In the genomic region with DNA sequence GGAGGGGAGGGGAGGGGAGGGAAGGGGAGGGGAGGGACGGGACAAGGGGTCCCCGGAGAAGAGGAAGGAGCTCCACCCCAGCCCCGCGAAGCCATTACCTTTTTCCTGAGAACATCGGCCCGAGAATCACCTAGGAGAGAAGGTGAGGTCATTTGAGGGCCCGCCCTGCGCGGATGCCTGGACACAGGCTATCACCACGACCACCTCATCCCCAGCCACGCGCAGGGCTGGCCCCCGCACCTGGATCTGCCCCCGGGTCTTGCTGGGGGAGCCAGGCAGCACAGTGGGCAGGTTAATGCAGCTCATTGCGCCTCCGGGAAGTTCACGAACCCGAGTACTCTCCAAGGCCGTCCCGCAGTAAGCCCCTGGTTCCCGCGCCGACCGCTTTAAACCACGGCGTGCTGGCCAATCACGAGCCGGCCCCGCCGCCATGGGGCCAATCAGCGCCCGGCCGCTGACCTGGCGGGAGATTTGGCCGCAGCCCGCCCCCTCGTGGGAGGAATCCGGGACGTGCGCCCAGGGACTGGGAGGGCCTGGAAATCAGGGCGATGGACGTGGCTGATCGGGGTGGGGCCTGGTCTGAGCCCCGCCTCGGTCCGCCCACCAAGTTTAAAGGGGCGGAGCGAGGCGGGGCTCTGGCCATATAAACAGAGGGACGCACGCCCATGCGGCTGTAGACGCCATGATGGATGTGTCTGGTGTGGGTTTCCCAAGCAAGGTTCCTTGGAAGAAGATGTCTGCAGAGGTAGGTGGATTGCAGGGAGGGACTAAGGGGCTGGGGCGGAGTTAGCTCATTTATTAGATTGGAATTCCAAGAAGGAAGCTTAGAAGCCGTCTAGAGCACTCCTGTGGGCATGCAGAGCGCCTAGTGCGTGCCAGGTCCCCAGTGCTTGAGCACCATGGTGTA, we compare ENCODE assay signal across 1 cellular context.
TF ChIP-seq lines count a peak whose summit lies in the region.

A gene with protein sequence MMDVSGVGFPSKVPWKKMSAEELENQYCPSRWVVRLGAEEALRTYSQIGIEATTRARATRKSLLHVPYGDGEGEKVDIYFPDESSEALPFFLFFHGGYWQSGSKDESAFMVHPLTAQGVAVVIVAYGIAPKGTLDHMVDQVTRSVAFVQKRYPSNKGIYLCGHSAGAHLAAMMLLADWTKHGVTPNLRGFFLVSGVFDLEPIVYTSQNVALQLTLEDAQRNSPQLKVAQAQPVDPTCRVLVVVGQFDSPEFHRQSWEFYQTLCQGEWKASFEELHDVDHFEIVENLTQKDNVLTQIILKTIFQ (plus strand): TSS at position 674 of the 907 bp plus-strand sequence. CDS start 9 bp downstream, at position 683.
A gene with protein sequence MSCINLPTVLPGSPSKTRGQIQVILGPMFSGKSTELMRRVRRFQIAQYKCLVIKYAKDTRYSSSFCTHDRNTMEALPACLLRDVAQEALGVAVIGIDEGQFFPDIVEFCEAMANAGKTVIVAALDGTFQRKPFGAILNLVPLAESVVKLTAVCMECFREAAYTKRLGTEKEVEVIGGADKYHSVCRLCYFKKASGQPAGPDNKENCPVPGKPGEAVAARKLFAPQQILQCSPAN (minus strand): TSS at position 364 of the 907 bp plus-strand sequence. CDS start 58 bp downstream, at position 306.

TF ChIP-seq in HepG2, 621 proteins besides CTCF, POLR2A, EP300 and RAD21 (continued from another document and continues in another):
- TF ChIP-seq ZNF547 (CRISPR knock-in tag; IDR thresholded peaks at IDR 0.05) (peak; percentile 85), HOXA7 (CRISPR knock-in tag; IDR thresholded peaks at IDR 0.05) (peak; percentile 99), ZNF234 (CRISPR knock-in tag; conservative IDR thresholded peaks at IDR 0.05) (no peak), SMARCC2 (IDR thresholded peaks at IDR 0.05) (no peak), PTBP1 (IDR thresholded peaks at IDR 0.05; ENCODE audit: low read depth, low read length, poor library complexity, severe bottlenecking) (peak; percentile 89), ZNF557 (CRISPR knock-in tag; IDR thresholded peaks at IDR 0.05) (peak; percentile 68; the same call in 1 of the 2 replicates), RFXANK (CRISPR knock-in tag; IDR thresholded peaks at IDR 0.05) (peak; percentile 85), ZSCAN30 (CRISPR knock-in tag; IDR thresholded peaks at IDR 0.05) (peak; percentile 85; the same call in 1 of the 2 replicates), HHEX (CRISPR knock-in tag; IDR thresholded peaks at IDR 0.05) (no peak), ZSCAN25 (CRISPR knock-in tag; IDR thresholded peaks at IDR 0.05) (peak; percentile 93), ZNF282 (IDR thresholded peaks at IDR 0.05; ENCODE audit: partially characterized antibody) (no peak), KMT2B (CRISPR knock-in tag; IDR thresholded peaks at IDR 0.05) (no peak), RELA (CRISPR knock-in tag; IDR thresholded peaks at IDR 0.05) (0 out of 2 replicates have a peak, but pooled peaks have one; percentile 50), HCFC1 (IDR thresholded peaks at IDR 0.05; ENCODE audit: low read depth, low read length) (peak; percentile 31; the same call in 1 of the 2 replicates), PCBP2 (optimal IDR thresholded peaks at IDR 0.05; ENCODE audit: low read depth, low read length, poor library complexity, severe bottlenecking) (peak; percentile 94), NCOA1 (CRISPR knock-in tag; IDR thresholded peaks at IDR 0.05) (peak; percentile 94), ZNF501 (CRISPR knock-in tag; IDR thresholded peaks at IDR 0.05) (peak; percentile 79; the same call in 1 of the 2 replicates), EED (CRISPR knock-in tag; IDR thresholded peaks at IDR 0.05) (no peak), CHD2 (IDR thresholded peaks at IDR 0.05; ENCODE audit: low read depth, low read length) (peak; percentile 51; the same call in 1 of the 2 replicates), RAD51 (IDR thresholded peaks at IDR 0.05; ENCODE audit: borderline replicate concordance) (no peak), ZNF772 (CRISPR knock-in tag; IDR thresholded peaks at IDR 0.05) (peak; percentile 93), RARG (CRISPR knock-in tag; IDR thresholded peaks at IDR 0.05; ENCODE audit: low read depth) (0 out of 2 replicates have a peak, but pooled peaks have one; percentile 53)
- TF ChIP-seq, protein P1, sequence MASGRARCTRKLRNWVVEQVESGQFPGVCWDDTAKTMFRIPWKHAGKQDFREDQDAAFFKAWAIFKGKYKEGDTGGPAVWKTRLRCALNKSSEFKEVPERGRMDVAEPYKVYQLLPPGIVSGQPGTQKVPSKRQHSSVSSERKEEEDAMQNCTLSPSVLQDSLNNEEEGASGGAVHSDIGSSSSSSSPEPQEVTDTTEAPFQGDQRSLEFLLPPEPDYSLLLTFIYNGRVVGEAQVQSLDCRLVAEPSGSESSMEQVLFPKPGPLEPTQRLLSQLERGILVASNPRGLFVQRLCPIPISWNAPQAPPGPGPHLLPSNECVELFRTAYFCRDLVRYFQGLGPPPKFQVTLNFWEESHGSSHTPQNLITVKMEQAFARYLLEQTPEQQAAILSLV (CRISPR knock-in tag; IDR thresholded peaks at IDR 0.05; ENCODE audit: borderline replicate concordance) = peak; percentile 64; the same call in 1 of the 2 replicates
- TF ChIP-seq, protein P2, sequence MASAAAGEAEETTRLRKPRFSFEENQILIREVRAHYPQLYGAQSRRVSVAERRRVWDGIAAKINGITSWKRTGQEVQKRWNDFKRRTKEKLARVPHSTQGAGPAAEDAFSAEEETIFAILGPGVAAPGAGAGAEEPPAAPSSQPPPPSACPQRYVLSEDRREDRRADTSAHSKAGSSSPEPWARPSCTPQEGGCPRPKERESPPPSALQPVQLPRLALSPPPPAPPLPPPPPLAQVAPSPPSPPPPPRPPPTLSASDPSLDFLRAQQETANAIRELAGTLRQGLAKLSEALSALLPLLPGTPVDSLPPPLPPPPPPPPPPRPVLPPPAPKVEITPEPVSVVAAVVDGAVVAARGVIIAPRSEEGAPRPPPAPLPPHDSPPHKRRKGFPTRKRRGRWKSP (CRISPR knock-in tag; IDR thresholded peaks at IDR 0.05) = peak; percentile 97
- TF ChIP-seq, protein P3, sequence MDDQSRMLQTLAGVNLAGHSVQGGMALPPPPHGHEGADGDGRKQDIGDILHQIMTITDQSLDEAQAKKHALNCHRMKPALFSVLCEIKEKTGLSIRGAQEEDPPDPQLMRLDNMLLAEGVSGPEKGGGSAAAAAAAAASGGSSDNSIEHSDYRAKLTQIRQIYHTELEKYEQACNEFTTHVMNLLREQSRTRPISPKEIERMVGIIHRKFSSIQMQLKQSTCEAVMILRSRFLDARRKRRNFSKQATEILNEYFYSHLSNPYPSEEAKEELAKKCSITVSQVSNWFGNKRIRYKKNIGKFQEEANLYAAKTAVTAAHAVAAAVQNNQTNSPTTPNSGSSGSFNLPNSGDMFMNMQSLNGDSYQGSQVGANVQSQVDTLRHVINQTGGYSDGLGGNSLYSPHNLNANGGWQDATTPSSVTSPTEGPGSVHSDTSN (CRISPR knock-in tag; IDR thresholded peaks at IDR 0.05; ENCODE audit: borderline replicate concordance) = no peak
- TF ChIP-seq, protein P4, sequence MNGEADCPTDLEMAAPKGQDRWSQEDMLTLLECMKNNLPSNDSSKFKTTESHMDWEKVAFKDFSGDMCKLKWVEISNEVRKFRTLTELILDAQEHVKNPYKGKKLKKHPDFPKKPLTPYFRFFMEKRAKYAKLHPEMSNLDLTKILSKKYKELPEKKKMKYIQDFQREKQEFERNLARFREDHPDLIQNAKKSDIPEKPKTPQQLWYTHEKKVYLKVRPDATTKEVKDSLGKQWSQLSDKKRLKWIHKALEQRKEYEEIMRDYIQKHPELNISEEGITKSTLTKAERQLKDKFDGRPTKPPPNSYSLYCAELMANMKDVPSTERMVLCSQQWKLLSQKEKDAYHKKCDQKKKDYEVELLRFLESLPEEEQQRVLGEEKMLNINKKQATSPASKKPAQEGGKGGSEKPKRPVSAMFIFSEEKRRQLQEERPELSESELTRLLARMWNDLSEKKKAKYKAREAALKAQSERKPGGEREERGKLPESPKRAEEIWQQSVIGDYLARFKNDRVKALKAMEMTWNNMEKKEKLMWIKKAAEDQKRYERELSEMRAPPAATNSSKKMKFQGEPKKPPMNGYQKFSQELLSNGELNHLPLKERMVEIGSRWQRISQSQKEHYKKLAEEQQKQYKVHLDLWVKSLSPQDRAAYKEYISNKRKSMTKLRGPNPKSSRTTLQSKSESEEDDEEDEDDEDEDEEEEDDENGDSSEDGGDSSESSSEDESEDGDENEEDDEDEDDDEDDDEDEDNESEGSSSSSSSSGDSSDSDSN (CRISPR knock-in tag; IDR thresholded peaks at IDR 0.05) = no peak
- TF ChIP-seq, protein P5, sequence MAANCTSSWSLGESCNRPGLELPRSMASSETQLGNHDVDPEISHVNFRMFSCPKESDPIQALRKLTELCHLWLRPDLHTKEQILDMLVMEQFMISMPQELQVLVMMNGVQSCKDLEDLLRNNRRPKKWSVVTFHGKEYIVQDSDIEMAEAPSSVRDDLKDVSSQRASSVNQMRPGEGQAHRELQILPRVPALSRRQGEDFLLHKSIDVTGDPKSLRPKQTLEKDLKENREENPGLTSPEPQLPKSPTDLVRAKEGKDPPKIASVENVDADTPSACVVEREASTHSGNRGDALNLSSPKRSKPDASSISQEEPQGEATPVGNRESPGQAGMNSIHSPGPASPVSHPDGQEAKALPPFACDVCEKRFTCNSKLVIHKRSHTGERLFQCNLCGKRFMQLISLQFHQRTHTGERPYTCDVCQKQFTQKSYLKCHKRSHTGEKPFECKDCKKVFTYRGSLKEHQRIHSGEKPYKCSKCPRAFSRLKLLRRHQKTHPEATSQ (CRISPR knock-in tag; IDR thresholded peaks at IDR 0.05; ENCODE audit: borderline replicate concordance) = peak; percentile 100
- TF ChIP-seq, protein P6, sequence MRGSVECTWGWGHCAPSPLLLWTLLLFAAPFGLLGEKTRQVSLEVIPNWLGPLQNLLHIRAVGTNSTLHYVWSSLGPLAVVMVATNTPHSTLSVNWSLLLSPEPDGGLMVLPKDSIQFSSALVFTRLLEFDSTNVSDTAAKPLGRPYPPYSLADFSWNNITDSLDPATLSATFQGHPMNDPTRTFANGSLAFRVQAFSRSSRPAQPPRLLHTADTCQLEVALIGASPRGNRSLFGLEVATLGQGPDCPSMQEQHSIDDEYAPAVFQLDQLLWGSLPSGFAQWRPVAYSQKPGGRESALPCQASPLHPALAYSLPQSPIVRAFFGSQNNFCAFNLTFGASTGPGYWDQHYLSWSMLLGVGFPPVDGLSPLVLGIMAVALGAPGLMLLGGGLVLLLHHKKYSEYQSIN (CRISPR knock-in tag; IDR thresholded peaks at IDR 0.05; ENCODE audit: borderline replicate concordance) = no peak
- TF ChIP-seq, protein P7, sequence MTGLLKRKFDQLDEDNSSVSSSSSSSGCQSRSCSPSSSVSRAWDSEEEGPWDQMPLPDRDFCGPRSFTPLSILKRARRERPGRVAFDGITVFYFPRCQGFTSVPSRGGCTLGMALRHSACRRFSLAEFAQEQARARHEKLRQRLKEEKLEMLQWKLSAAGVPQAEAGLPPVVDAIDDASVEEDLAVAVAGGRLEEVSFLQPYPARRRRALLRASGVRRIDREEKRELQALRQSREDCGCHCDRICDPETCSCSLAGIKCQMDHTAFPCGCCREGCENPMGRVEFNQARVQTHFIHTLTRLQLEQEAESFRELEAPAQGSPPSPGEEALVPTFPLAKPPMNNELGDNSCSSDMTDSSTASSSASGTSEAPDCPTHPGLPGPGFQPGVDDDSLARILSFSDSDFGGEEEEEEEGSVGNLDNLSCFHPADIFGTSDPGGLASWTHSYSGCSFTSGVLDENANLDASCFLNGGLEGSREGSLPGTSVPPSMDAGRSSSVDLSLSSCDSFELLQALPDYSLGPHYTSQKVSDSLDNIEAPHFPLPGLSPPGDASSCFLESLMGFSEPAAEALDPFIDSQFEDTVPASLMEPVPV (CRISPR knock-in tag; IDR thresholded peaks at IDR 0.05) = peak; percentile 100
- TF ChIP-seq, protein P8, sequence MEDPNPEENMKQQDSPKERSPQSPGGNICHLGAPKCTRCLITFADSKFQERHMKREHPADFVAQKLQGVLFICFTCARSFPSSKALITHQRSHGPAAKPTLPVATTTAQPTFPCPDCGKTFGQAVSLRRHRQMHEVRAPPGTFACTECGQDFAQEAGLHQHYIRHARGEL (CRISPR knock-in tag; IDR thresholded peaks at IDR 0.05) = no peak
- TF ChIP-seq, protein P9, sequence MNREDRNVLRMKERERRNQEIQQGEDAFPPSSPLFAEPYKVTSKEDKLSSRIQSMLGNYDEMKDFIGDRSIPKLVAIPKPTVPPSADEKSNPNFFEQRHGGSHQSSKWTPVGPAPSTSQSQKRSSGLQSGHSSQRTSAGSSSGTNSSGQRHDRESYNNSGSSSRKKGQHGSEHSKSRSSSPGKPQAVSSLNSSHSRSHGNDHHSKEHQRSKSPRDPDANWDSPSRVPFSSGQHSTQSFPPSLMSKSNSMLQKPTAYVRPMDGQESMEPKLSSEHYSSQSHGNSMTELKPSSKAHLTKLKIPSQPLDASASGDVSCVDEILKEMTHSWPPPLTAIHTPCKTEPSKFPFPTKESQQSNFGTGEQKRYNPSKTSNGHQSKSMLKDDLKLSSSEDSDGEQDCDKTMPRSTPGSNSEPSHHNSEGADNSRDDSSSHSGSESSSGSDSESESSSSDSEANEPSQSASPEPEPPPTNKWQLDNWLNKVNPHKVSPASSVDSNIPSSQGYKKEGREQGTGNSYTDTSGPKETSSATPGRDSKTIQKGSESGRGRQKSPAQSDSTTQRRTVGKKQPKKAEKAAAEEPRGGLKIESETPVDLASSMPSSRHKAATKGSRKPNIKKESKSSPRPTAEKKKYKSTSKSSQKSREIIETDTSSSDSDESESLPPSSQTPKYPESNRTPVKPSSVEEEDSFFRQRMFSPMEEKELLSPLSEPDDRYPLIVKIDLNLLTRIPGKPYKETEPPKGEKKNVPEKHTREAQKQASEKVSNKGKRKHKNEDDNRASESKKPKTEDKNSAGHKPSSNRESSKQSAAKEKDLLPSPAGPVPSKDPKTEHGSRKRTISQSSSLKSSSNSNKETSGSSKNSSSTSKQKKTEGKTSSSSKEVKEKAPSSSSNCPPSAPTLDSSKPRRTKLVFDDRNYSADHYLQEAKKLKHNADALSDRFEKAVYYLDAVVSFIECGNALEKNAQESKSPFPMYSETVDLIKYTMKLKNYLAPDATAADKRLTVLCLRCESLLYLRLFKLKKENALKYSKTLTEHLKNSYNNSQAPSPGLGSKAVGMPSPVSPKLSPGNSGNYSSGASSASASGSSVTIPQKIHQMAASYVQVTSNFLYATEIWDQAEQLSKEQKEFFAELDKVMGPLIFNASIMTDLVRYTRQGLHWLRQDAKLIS (CRISPR knock-in tag; IDR thresholded peaks at IDR 0.05) = no peak
- TF ChIP-seq, protein P10, sequence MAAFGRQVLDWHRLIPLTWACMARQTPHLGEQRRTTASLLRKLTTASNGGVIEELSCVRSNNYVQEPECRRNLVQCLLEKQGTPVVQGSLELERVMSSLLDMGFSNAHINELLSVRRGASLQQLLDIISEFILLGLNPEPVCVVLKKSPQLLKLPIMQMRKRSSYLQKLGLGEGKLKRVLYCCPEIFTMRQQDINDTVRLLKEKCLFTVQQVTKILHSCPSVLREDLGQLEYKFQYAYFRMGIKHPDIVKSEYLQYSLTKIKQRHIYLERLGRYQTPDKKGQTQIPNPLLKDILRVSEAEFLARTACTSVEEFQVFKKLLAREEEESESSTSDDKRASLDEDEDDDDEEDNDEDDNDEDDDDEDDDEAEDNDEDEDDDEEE (CRISPR knock-in tag; IDR thresholded peaks at IDR 0.05) = no peak
